8 cellular contexts compared by ENCODE assay signal in genomic region chr1:20521960-20522861, GRCh38. TPM values are rescaled to one million over a fixed set of nuclear protein-coding genes. Genes with fewer than 3 reads are reported as not detected.
DNase-seq lines count a peak whose midpoint lies in the region; ATAC-seq and TF ChIP-seq lines count a peak whose summit lies in the region.

No MANE protein-coding gene starts in this region.

- no peak for ATAC-seq in GM19324 (IDR thresholded peaks at IDR 0.05; ENCODE audit: low FRiP score, unreplicated experiment)

- intact Hi-C loops in ovary (cut with DNase I), result loop anchor here (2.0 to 10.0 kb wide), 6 partner anchors 113 to 675 kb away; no protein-coding TSS in a partner anchor

- H3K4me3 ChIP-seq in MM.1S (ENCODE audit: low read length) (no peak overlapping the region), SJSA1 (no peak overlapping the region), ovary (no peak overlapping the region), tibial nerve (no peak overlapping the region)

- DNase-seq in Daoy (ENCODE audit: low read depth) (peak; percentile 79), MM.1S (peak; percentile 41), SJSA1 (ENCODE audit: low read depth in 1 of 2, low spot score in 2 of 2) (peak; percentile 78 to 82), glomerular visceral epithelial cell (ENCODE audit: extremely low spot score) (peak; percentile 79), ovary (peak; percentile 75 to 88 (median 80)), tibial nerve (ENCODE audit: low spot score in 2 of 2) (peak; percentile 65 to 96)
- peak in 3 of 4 experiments; percentile 14 to 32 (median 14) for DNase-seq in activated naive CD4-positive, alpha-beta T cell (lab: John Stamatoyannopoulos, UW)

- H3K9ac ChIP-seq in MM.1S (ENCODE audit: low read length), result no peak overlapping the region

- 10 to 14% (median 13%) methylated on average over 17 of the region's 17 CpGs for WGBS in ovary, 3 donors
- 16 to 20% methylated on average over 17 of the region's 17 CpGs for WGBS in tibial nerve, 2 donors

- H3K9me2 ChIP-seq in MM.1S (replicated peaks; ENCODE audit: insufficient read depth, low read length), result no peaks in the 10 kb centered on the region

- no peak overlapping the region for H2AFZ ChIP-seq in MM.1S (ENCODE audit: low read length)

- H3F3A ChIP-seq in MM.1S (ENCODE audit: insufficient read depth, low read length), result no peaks in the 10 kb centered on the region

- H4K20me1 ChIP-seq in MM.1S (ENCODE audit: insufficient read depth, low read length), result no peaks in the 10 kb centered on the region

- TF ChIP-seq CTCF in MM.1S (IDR thresholded peaks at IDR 0.05; ENCODE audit: low read length), result peak; percentile 82
- peak; percentile 80 to 85 (median 82) for TF ChIP-seq CTCF in ovary (IDR thresholded peaks at IDR 0.05)
- peak; percentile 81 to 93 (median 85) for TF ChIP-seq CTCF in tibial nerve (IDR thresholded peaks at IDR 0.05)

- H3K79me2 ChIP-seq in MM.1S (ENCODE audit: low read length), result no peaks in the 10 kb centered on the region

- H3K4me1 ChIP-seq in MM.1S (ENCODE audit: low read length) (no peaks in the 10 kb centered on the region), SJSA1 (replicated peaks) (no peaks in the 10 kb centered on the region; the same call in 1 of the 2 replicates), ovary (ENCODE audit: insufficient read depth) (no peaks in the 10 kb centered on the region), tibial nerve (peaks cover 0 to 6% (median 0%) of the 10 kb centered on the region in 4 donors)

- H3K36me3 ChIP-seq in MM.1S (replicated peaks; ENCODE audit: insufficient read depth, low read length) (no peaks in the 10 kb centered on the region), SJSA1 (no peaks in the 10 kb centered on the region), ovary (no peaks in the 10 kb centered on the region), tibial nerve (no peaks in the 10 kb centered on the region)

- no peak overlapping the region for H3K4me2 ChIP-seq in MM.1S (ENCODE audit: low read depth, low read length)

- TF ChIP-seq EP300 in ovary (IDR thresholded peaks at IDR 0.05) (no peak), tibial nerve (IDR thresholded peaks at IDR 0.05) (no peak)

- H3K27me3 ChIP-seq in MM.1S (replicated peaks; ENCODE audit: insufficient read depth, low read length) (peaks cover 66% of the 10 kb centered on the region), SJSA1 (replicated peaks) (peaks cover 18% of the 10 kb centered on the region), ovary (no peaks in the 10 kb centered on the region), tibial nerve (peaks cover 0 to 11% of the 10 kb centered on the region in 2 donors)

- H3K27ac ChIP-seq in MM.1S (ENCODE audit: low read length), result no peak overlapping the region
- H3K27ac ChIP-seq in SJSA1, result no peak overlapping the region
- H3K27ac ChIP-seq in ovary, result no peak overlapping the region
- H3K27ac ChIP-seq in tibial nerve, result no peak overlapping the region

- TF ChIP-seq POLR2A in ovary (IDR thresholded peaks at IDR 0.05) (no peak), tibial nerve (IDR thresholded peaks at IDR 0.05) (no peak)

- H3K9me3 ChIP-seq in MM.1S (replicated peaks; ENCODE audit: insufficient read depth, low read length) (no peaks in the 10 kb centered on the region), SJSA1 (replicated peaks) (no peaks in the 10 kb centered on the region), ovary (no peaks in the 10 kb centered on the region), tibial nerve (no peaks in the 10 kb centered on the region)

RNA-seq across cellular contexts. Expression of gene MUL1, which starts 14.3 kb away (rescaled TPM):
- 44.8 and 52.6 TPM in 2 replicates for total RNA-seq in Daoy (2014; rRNA removed; shearing (Covaris generic))
- 25.4 and 42.2 TPM in 2 replicates for total RNA-seq in SJSA1 (2014; rRNA removed; shearing (Covaris generic))
- total RNA-seq in ovary (10 to 100 TPM; 19.9 to 31.6 (median 24.6) TPM), tibial nerve (10 to 100 TPM; 27.5 to 31.2 (median 30.6) TPM)
- 10 to 100 TPM; 16.7 to 20.1 TPM for polyA plus RNA-seq in ovary

RNA-seq across cellular contexts. Expression of gene FAM43B, which starts 30.2 kb away (rescaled TPM):
- 0.29 TPM in 1 of 2 replicates, not detected in the other for total RNA-seq in Daoy (2014; rRNA removed; shearing (Covaris generic))
- not detected in 2 replicates for total RNA-seq in SJSA1 (2014; rRNA removed; shearing (Covaris generic))
- total RNA-seq in ovary, result 1 to 10 TPM in 1 of 7 donors, under 1 TPM in 3, not detected in 3; 0.35 to 1.1 (median 0.69) TPM
- polyA plus RNA-seq in ovary, result under 1 TPM; 0.04 to 0.22 TPM
- total RNA-seq in tibial nerve, result 1 to 10 TPM in 1 of 4 donors, under 1 TPM in 1, not detected in 2; 0.90 to 1.0 TPM

RNA-seq across cellular contexts. Expression of gene CAMK2N1, which starts 36.2 kb away (rescaled TPM):
- total RNA-seq in Daoy (2014; rRNA removed; shearing (Covaris generic)), result 2.2 and 5.4 TPM in 2 replicates
- 33.8 and 37.1 TPM in 2 replicates for total RNA-seq in SJSA1 (2014; rRNA removed; shearing (Covaris generic))
- total RNA-seq in ovary, result 10 to 100 TPM; 11.3 to 95.9 (median 35.2) TPM
- 10 to 100 TPM; 20.8 to 42.6 TPM for polyA plus RNA-seq in ovary
- total RNA-seq in tibial nerve, result 1 to 10 TPM; 2.4 to 5.9 (median 4.8) TPM

Comparison
In these comparisons a context has a peak if more than half of its experiments do, and no peak if none do; other contexts are left out.
1. DNase-seq: peak in every context shown above with its lines; median percentile 80 in tibial nerve; 80 in SJSA1; 80 in ovary; 79 in Daoy; 79 in glomerular visceral epithelial cell; 41 in MM.1S; 14 in activated naive CD4-positive, alpha-beta T cell.